ENCODE assay signal across 1 cellular context in the genomic region with DNA sequence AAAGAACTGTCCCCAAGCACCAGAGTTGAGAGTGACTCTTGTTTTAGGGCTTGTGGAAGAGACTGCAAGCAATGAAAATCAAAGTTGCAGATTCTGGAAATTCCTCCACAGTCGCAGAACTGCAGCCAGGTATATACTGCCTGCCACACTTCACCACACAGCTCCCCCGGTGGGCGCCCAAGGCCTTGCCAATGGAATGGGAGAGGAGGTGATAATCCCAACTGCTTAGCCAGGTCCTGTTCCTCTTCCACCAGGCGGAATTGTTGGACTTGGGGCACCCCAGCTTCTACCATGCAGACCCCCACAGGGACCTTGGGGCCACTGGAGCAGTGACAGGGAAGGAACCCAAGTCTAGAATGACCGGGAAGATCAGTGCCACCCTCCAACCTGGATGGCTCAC.
TF ChIP-seq lines count a peak whose summit lies in the region.

No MANE protein-coding gene starts in this region.

TF ChIP-seq in H1, 55 proteins besides CTCF, POLR2A, EP300 and RAD21 (continued from another document):
- TF ChIP-seq, protein P1, sequence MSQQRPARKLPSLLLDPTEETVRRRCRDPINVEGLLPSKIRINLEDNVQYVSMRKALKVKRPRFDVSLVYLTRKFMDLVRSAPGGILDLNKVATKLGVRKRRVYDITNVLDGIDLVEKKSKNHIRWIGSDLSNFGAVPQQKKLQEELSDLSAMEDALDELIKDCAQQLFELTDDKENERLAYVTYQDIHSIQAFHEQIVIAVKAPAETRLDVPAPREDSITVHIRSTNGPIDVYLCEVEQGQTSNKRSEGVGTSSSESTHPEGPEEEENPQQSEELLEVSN (IDR thresholded peaks at IDR 0.05) = no peak
- TF ChIP-seq TEAD4 (IDR thresholded peaks at IDR 0.05; ENCODE audit: low read depth, low read length) (no peak), RFX5 (IDR thresholded peaks at IDR 0.05; ENCODE audit: borderline replicate concordance, low read depth, low read length) (no peak), USF2 (IDR thresholded peaks at IDR 0.05; ENCODE audit: low read length) (no peak), CREB1 (IDR thresholded peaks at IDR 0.05) (no peak), KDM5A (IDR thresholded peaks at IDR 0.05; ENCODE audit: low read length) (no peak), NANOG (IDR thresholded peaks at IDR 0.05; ENCODE audit: insufficient read depth, low read depth, low read length, poor library complexity, severe bottlenecking) (no peak), CHD1 (IDR thresholded peaks at IDR 0.05; ENCODE audit: low read depth, low read length) (no peak), SIX5 (IDR thresholded peaks at IDR 0.05; ENCODE audit: low read depth, low read length) (no peak)
TF ChIP-seq in H1: peak in this region for 0.
